In genomic region chr12:126233625-126234024, GRCh38 we compare ENCODE assay signal across 22 cellular contexts.
DNase-seq lines count a peak whose midpoint lies in the region; ATAC-seq and TF ChIP-seq lines count a peak whose summit lies in the region.
"Had no signal": no experiment of that assay in that cellular context is flagged by ENCODE, and none has a peak within 500 bp of the region (broad histone marks: within the 10 kb centered on the region; RNA-seq: fewer than 3 reads in every experiment).

No MANE protein-coding gene starts in this region.

- H3K9me3 ChIP-seq in HUES64 (ENCODE audit: insufficient read depth, low read depth, low read length): no peaks in the 10 kb centered on the region
- no peaks in the 10 kb centered on the region for H3K9me3 ChIP-seq in effector memory CD4-positive, alpha-beta T cell (ENCODE audit: control insufficient read depth, low read length)
- H3K9me3 ChIP-seq: A549, BE2C, SJSA1 had no signal

- H3K9ac ChIP-seq in HUES64 (ENCODE audit: low read depth, low read length) (no peak overlapping the region), mesendoderm (ENCODE audit: low read length) (no peak overlapping the region)

- no peak overlapping the region for H2BK5ac ChIP-seq in mesendoderm (ENCODE audit: low read length)

- peaks cover 0 to 21% (median 2%) of the 10 kb centered on the region in 9 donors for H3K9me3 Mint-ChIP-seq in naive thymus-derived CD8-positive, alpha-beta T cell

- no peak overlapping the region for H3K4me2 ChIP-seq in mesendoderm (ENCODE audit: low read length)
- H3K4me2 ChIP-seq: A549 had no signal

- peak overlapping the region; percentile 36 for H3K4ac ChIP-seq in mesendoderm (ENCODE audit: low read depth, low read length)

- H3K36me3 ChIP-seq in H7 (replicated peaks; ENCODE audit: control insufficient read depth, insufficient read depth, low read length): no peaks in the 10 kb centered on the region
- no peaks in the 10 kb centered on the region for H3K36me3 ChIP-seq in HUES64 (ENCODE audit: insufficient read depth, low read length)
- H3K36me3 ChIP-seq in mesendoderm (ENCODE audit: control insufficient read depth, insufficient read depth, low read length): no peaks in the 10 kb centered on the region
- H3K36me3 ChIP-seq in effector memory CD4-positive, alpha-beta T cell (ENCODE audit: control insufficient read depth, insufficient read depth, low read length): no peaks in the 10 kb centered on the region
- H3K36me3 ChIP-seq: BE2C, SJSA1 had no signal

- H3K18ac ChIP-seq in mesendoderm (ENCODE audit: low read length): no peak overlapping the region

- H3K23ac ChIP-seq in mesendoderm (ENCODE audit: low read length): no peak overlapping the region

- DNase-seq in H7: peak; percentile 32
- DNase-seq in fibroblast of the aortic adventitia (ENCODE audit: low read depth): peak; percentile 71
- DNase-seq in mesendoderm: peak; percentile 82
- DNase-seq in effector memory CD4-positive, alpha-beta T cell: no peak
- no peak for DNase-seq in NCI-H2171 treated with DMSO at 0.1 percent for 48 hours (lab: John Stamatoyannopoulos, UW)
- DNase-seq in naive thymus-derived CD8-positive, alpha-beta T cell: no peak
- DNase-seq: BE2C; CD4-positive, CD25-positive, alpha-beta regulatory T cell; EL; KBM-7; NCI-H1092 treated with DMSO at 0.1 percent for 48 hours; NCI-H1436 treated with DMSO at 0.1 percent for 48 hours; NCI-H1930; NCI-H2227 treated with DMSO at 0.1 percent for 48 hours; NCI-H510A; NCI-H748 treated with DMSO at 0.1 percent for 48 hours; NK-92 treated with Interleukin-12 subunit alpha and Interleukin-12 subunit beta, amount 100 ng/mL, for 24 hours had no signal

- no peaks in the 10 kb centered on the region for H3K36me3 Mint-ChIP-seq in naive thymus-derived CD8-positive, alpha-beta T cell
- H3K36me3 Mint-ChIP-seq: CD4-positive, CD25-positive, alpha-beta regulatory T cell had no signal

- WGBS in HUES64: 30% methylated on average over 3 of the region's 3 CpGs
- no CpG with 5 or more reads among the region's 3 CpGs for WGBS in mesendoderm (ENCODE audit: extremely low coverage, insufficient coverage, low lambda C conversion rate)

- no peak overlapping the region for H2BK15ac ChIP-seq in mesendoderm (replicated peaks; ENCODE audit: low read depth)

- no peaks in the 10 kb centered on the region; the same call in 1 of the 2 replicates for H3K27me3 ChIP-seq in H7 (ENCODE audit: control insufficient read depth, insufficient read depth, low read length)
- no peaks in the 10 kb centered on the region for H3K27me3 ChIP-seq in HUES64 (ENCODE audit: insufficient read depth, low read length)
- no peaks in the 10 kb centered on the region for H3K27me3 ChIP-seq in mesendoderm (ENCODE audit: insufficient read depth, low read length, poor library complexity)
- H3K27me3 ChIP-seq in effector memory CD4-positive, alpha-beta T cell (replicated peaks; ENCODE audit: control insufficient read depth, insufficient read depth, low read length, poor library complexity, severe bottlenecking): no peaks in the 10 kb centered on the region
- H3K27me3 ChIP-seq: BE2C, SJSA1 had no signal

- no peak overlapping the region for H4K5ac ChIP-seq in mesendoderm (ENCODE audit: low read length)

- H3K4me3 ChIP-seq in H7 (ENCODE audit: insufficient read depth, low read depth, low read length) (no peak overlapping the region), HUES64 (ENCODE audit: low read length) (no peak overlapping the region), fibroblast of the aortic adventitia (ENCODE audit: low read depth, low read length) (no peak overlapping the region), mesendoderm (ENCODE audit: low read length) (no peak overlapping the region)
- H3K4me3 ChIP-seq in effector memory CD4-positive, alpha-beta T cell (ENCODE audit: insufficient read depth, low read depth, low read length, poor library complexity, severe bottlenecking): no peak overlapping the region
- H3K4me3 ChIP-seq: A549, SJSA1 had no signal

- H3K27ac Mint-ChIP-seq in naive thymus-derived CD8-positive, alpha-beta T cell: no peak overlapping the region
- H3K27ac Mint-ChIP-seq: CD4-positive, CD25-positive, alpha-beta regulatory T cell had no signal

- H2AK5ac ChIP-seq in mesendoderm (ENCODE audit: low read length): no peak overlapping the region

- H3K56ac ChIP-seq in mesendoderm (ENCODE audit: low read length): no peak overlapping the region

- no peak overlapping the region for H2BK120ac ChIP-seq in mesendoderm (ENCODE audit: low read depth, low read length)

- no peak overlapping the region for H4K8ac ChIP-seq in mesendoderm (ENCODE audit: low read depth, low read length)

- no peak overlapping the region for H3K4me3 Mint-ChIP-seq in naive thymus-derived CD8-positive, alpha-beta T cell
- H3K4me3 Mint-ChIP-seq: CD4-positive, CD25-positive, alpha-beta regulatory T cell had no signal

- H3K79me2 ChIP-seq in mesendoderm (ENCODE audit: control insufficient read depth, insufficient read depth, low read length): no peaks in the 10 kb centered on the region

- H3K27me3 Mint-ChIP-seq in naive thymus-derived CD8-positive, alpha-beta T cell: peaks cover 0 to 6% (median 0%) of the 10 kb centered on the region in 5 donors
- H3K27me3 Mint-ChIP-seq: CD4-positive, CD25-positive, alpha-beta regulatory T cell had no signal

- H3K27ac ChIP-seq in HUES64 (ENCODE audit: low read depth, low read length) (peak overlapping the region; percentile 69), mesendoderm (ENCODE audit: low read depth, low read length) (peak overlapping the region; percentile 40)
- H3K27ac ChIP-seq in effector memory CD4-positive, alpha-beta T cell (ENCODE audit: insufficient read depth, low read length, poor library complexity, severe bottlenecking): no peak overlapping the region
- H3K27ac ChIP-seq: A549, SJSA1 had no signal

- TF ChIP-seq CTCF in fibroblast of the aortic adventitia (IDR thresholded peaks at IDR 0.05; ENCODE audit: insufficient read depth, low read length): no peak

- no peak for ATAC-seq in naive thymus-derived CD8-positive, alpha-beta T cell
- ATAC-seq in HG03354 (IDR thresholded peaks at IDR 0.05; ENCODE audit: poor library complexity, severe bottlenecking, unreplicated experiment): no peak
- ATAC-seq: A549, Panc1 had no signal

- H3K4me1 ChIP-seq in HUES64 (ENCODE audit: insufficient read depth, low read length) (peaks cover 19% of the 10 kb centered on the region), mesendoderm (ENCODE audit: control insufficient read depth, low read depth, low read length) (peaks cover 6% of the 10 kb centered on the region)
- H3K4me1 ChIP-seq in effector memory CD4-positive, alpha-beta T cell (ENCODE audit: control insufficient read depth, insufficient read depth, low read length, poor library complexity, severe bottlenecking): no peaks in the 10 kb centered on the region
- H3K4me1 ChIP-seq: A549, BE2C, SJSA1 had no signal

- peaks cover 0 to 4% (median 0%) of the 10 kb centered on the region in 4 donors for H3K4me1 Mint-ChIP-seq in naive thymus-derived CD8-positive, alpha-beta T cell
- H3K4me1 Mint-ChIP-seq: CD4-positive, CD25-positive, alpha-beta regulatory T cell had no signal

- no peaks in the 10 kb centered on the region for H3K79me1 ChIP-seq in mesendoderm (ENCODE audit: low read length)

- POLR2A ChIA-PET in naive thymus-derived CD8-positive, alpha-beta T cell (lab: Charles Lee): no interaction called here

Comparison
In these comparisons a context has a peak if more than half of its experiments do, and no peak if none do; other contexts are left out.
1. DNase-seq: peak in H7 (single experiment), fibroblast of the aortic adventitia (single experiment) and mesendoderm (single experiment); none in effector memory CD4-positive, alpha-beta T cell (0 of 3), NCI-H2171 treated with DMSO at 0.1 percent for 48 hours (single experiment) and naive thymus-derived CD8-positive, alpha-beta T cell (0 of 10).